21 cellular contexts compared by ENCODE assay signal in genomic region chr12:3580071-3580749, GRCh38.
DNase-seq lines count a peak whose midpoint lies in the region; ATAC-seq, FAIRE-seq and TF ChIP-seq lines count a peak whose summit lies in the region.
"Had no signal": no experiment of that assay in that cellular context is flagged by ENCODE, and none has a peak within 500 bp of the region (broad histone marks: within the 10 kb centered on the region; RNA-seq: fewer than 3 reads in every experiment).

No MANE protein-coding gene starts in this region.

- in situ Hi-C loops in K562 (cut with MboI) = no loop called here

- no peak for FAIRE-seq in K562 (lab: Jason Lieb, UNC)
- FAIRE-seq in kidney (lab: Jason Lieb, UNC) = no peak
- FAIRE-seq: D721Med, G401.6, GM12891 had no signal

- H3K9ac ChIP-seq in BLaER1 = peak overlapping the region; percentile 9; the same call in 1 of the 2 replicates
- no peak overlapping the region for H3K9ac ChIP-seq in K562 (ENCODE audit: insufficient read depth in 1 of 2, low read depth in 2 of 2, low read length in 2 of 2)
- H3K9ac ChIP-seq in kidney (ENCODE audit: low read length in 2 of 2) = no peak overlapping the region

- H3K9me3 Mint-ChIP-seq in glutamatergic neuron (ENCODE audit: unreplicated experiment) = peaks cover 9% of the 10 kb centered on the region

- H3K4me3 ChIP-seq in BLaER1 = no peak overlapping the region
- no peak overlapping the region for H3K4me3 ChIP-seq in K562
- no peak overlapping the region for H3K4me3 ChIP-seq in mucosa of descending colon
- no peak overlapping the region for H3K4me3 ChIP-seq in kidney (ENCODE audit: low read length in 2 of 2)

- ATAC-seq in K562 (no peak), mucosa of descending colon (no peak), HG02571 (IDR thresholded peaks at IDR 0.05; ENCODE audit: unreplicated experiment) (no peak)
- ATAC-seq: CD8-positive, alpha-beta T cell had no signal

- peak overlapping the region; percentile 26 for H3K4me3 Mint-ChIP-seq in glutamatergic neuron (ENCODE audit: unreplicated experiment)
- H3K4me3 Mint-ChIP-seq: CD8-positive, alpha-beta T cell; HFFc6 had no signal

- no peak overlapping the region for H2AFZ ChIP-seq in K562 (ENCODE audit: low read depth, low read length)

- peaks cover 9% of the 10 kb centered on the region for H3K27me3 Mint-ChIP-seq in glutamatergic neuron (ENCODE audit: unreplicated experiment)

- TF ChIP-seq RAD21 in K562 (CRISPR knock-in tag; conservative IDR thresholded peaks at IDR 0.05 in 1 of 2, IDR thresholded peaks at IDR 0.05 in 1 of 2) = no peak

- H3K27me3 ChIP-seq in BLaER1 = no peaks in the 10 kb centered on the region
- H3K27me3 ChIP-seq in K562 (ENCODE audit: control insufficient read depth in 2 of 2, insufficient read depth in 2 of 2, low read length in 2 of 2) = peaks cover 3 to 20% of the 10 kb centered on the region in 2 experiments

- H3K27ac Mint-ChIP-seq in glutamatergic neuron (ENCODE audit: unreplicated experiment) = peak overlapping the region; percentile 84
- H3K27ac Mint-ChIP-seq: CD8-positive, alpha-beta T cell; HFFc6 had no signal

- H3K9me1 ChIP-seq in K562 (ENCODE audit: control insufficient read depth, insufficient read depth, low read length) = no peaks in the 10 kb centered on the region

- POLR2A ChIA-PET in K562 (lab: Yijun Ruan, JAX) = no interaction called here

- intact Hi-C loops in K562 (cut with micrococcal nuclease) = no loop called here
- intact Hi-C loops in posterior vena cava (cut with DNase I) = loop anchor here in 1 of 2 donors (10.0 kb wide), 1 partner anchor 465 kb away; no protein-coding TSS in a partner anchor
- intact Hi-C loops in mucosa of descending colon (cut with DNase I, micrococcal nuclease) = no loop called here
- intact Hi-C loops in kidney (cut with DNase I) = no loop called here

- CTCF ChIA-PET in K562 (lab: Yijun Ruan, JAX; ENCODE audit: low intra/inter-chr PET ratio) = no interaction called here

- H3K4me1 ChIP-seq in BLaER1 = peaks cover 42% of the 10 kb centered on the region
- H3K4me1 ChIP-seq in K562 (replicated peaks in 1 of 2; ENCODE audit: control insufficient read depth in 2 of 2, insufficient read depth in 2 of 2, low read length in 2 of 2) = no peaks in the 10 kb centered on the region
- no peaks in the 10 kb centered on the region for H3K4me1 ChIP-seq in mucosa of descending colon (ENCODE audit: low read depth)
- H3K4me1 ChIP-seq in kidney (ENCODE audit: control insufficient read depth in 1 of 2, insufficient read depth in 1 of 2, low read depth in 1 of 2, low read length in 2 of 2) = no peaks in the 10 kb centered on the region

- H3K4me2 ChIP-seq in BLaER1 (peak overlapping the region; percentile 80), K562 (ENCODE audit: insufficient read depth, low read length) (no peak overlapping the region)

- peaks cover 44% of the 10 kb centered on the region for H3K4me1 Mint-ChIP-seq in glutamatergic neuron (ENCODE audit: low read depth, unreplicated experiment)

- DNase-seq in K562 (ENCODE audit: extremely low read depth in 1 of 4, low spot score in 3 of 4) (no peak), glutamatergic neuron (no peak), posterior vena cava (ENCODE audit: low spot score) (peak; percentile 9), mucosa of descending colon (no peak), kidney (no peak)
- DNase-seq: 8988T; ACHN; CD8-positive, alpha-beta T cell; COR-L47; DMS153; DMS79 treated with DMSO at 0.1 percent for 48 hours; EL; GOT3; HCEC 1CT; HFFc6 had no signal

- H3K27ac ChIP-seq in BLaER1 = peak overlapping the region; percentile 70
- no peak overlapping the region for H3K27ac ChIP-seq in K562 (ENCODE audit: extremely low read depth, low read depth, low read length)
- H3K27ac ChIP-seq in kidney (ENCODE audit: low read depth in 2 of 2, low read length in 2 of 2) = no peak overlapping the region
- H3K27ac ChIP-seq: C4-2B had no signal

- H3K9me3 ChIP-seq in BLaER1 (peaks cover 7% of the 10 kb centered on the region; the same call in 1 of the 2 replicates), K562 (replicated peaks; ENCODE audit: control insufficient read depth, insufficient read depth, low read depth, low read length) (no peaks in the 10 kb centered on the region), mucosa of descending colon (no peaks in the 10 kb centered on the region), kidney (ENCODE audit: control insufficient read depth in 1 of 2, low read length in 2 of 2) (no peaks in the 10 kb centered on the region)

- no peak for TF ChIP-seq POLR2A in K562 (conservative IDR thresholded peaks at IDR 0.05)

- H4K20me1 ChIP-seq in BLaER1 (no peaks in the 10 kb centered on the region), K562 (replicated peaks; ENCODE audit: control insufficient read depth, insufficient read depth, low read length) (no peaks in the 10 kb centered on the region)

- BruUV-seq in K562 (replicated peaks; lab: Mats Ljungman, UMichigan) = no TSS peak

- no peaks in the 10 kb centered on the region for H3K79me2 ChIP-seq in K562 (ENCODE audit: control insufficient read depth, insufficient read depth, low read length)

- H3K36me3 ChIP-seq in BLaER1 (no peaks in the 10 kb centered on the region), K562 (ENCODE audit: control insufficient read depth, insufficient read depth, low read length) (no peaks in the 10 kb centered on the region), mucosa of descending colon (ENCODE audit: low read depth) (no peaks in the 10 kb centered on the region), kidney (ENCODE audit: control insufficient read depth in 1 of 2, insufficient read depth in 2 of 2, low read length in 2 of 2) (no peaks in the 10 kb centered on the region)

- no peak for TF ChIP-seq CTCF in K562 (IDR thresholded peaks at IDR 0.05 in 2 of 3, conservative IDR thresholded peaks at IDR 0.05 in 1 of 3; ENCODE audit: insufficient read depth in 2 of 3, low read depth in 1 of 3, low read length in 3 of 3)
- TF ChIP-seq CTCF in glutamatergic neuron (IDR thresholded peaks at IDR 0.05; ENCODE audit: partially characterized antibody, unreplicated experiment) = no peak
- TF ChIP-seq CTCF in mucosa of descending colon (IDR thresholded peaks at IDR 0.05) = no peak
- TF ChIP-seq CTCF in kidney (IDR thresholded peaks at IDR 0.05; ENCODE audit: borderline replicate concordance, extremely low read depth, insufficient read depth) = no peak

- no peak for TF ChIP-seq EP300 in K562 (IDR thresholded peaks at IDR 0.05; ENCODE audit: low read length)

- 8% methylated on average over 13 of the region's 13 CpGs for WGBS in K562 (ENCODE audit: insufficient coverage, low coverage, missing lambda C conversion rate)

- H3K36me3 Mint-ChIP-seq in glutamatergic neuron (ENCODE audit: unreplicated experiment) = peaks cover 29% of the 10 kb centered on the region
- H3K36me3 Mint-ChIP-seq: CD8-positive, alpha-beta T cell had no signal

TF ChIP-seq in K562, 482 proteins besides CTCF, POLR2A, EP300 and RAD21:
- TF ChIP-seq C11orf30 (IDR thresholded peaks at IDR 0.05; ENCODE audit: low read depth) (peak; percentile 17; the same call in 1 of the 2 replicates), ZNF316 (IDR thresholded peaks at IDR 0.05) (peak; percentile 30), TFE3 (CRISPR knock-in tag; IDR thresholded peaks at IDR 0.05) (no peak)
